16 cellular contexts compared by ENCODE assay signal in the genomic region with DNA sequence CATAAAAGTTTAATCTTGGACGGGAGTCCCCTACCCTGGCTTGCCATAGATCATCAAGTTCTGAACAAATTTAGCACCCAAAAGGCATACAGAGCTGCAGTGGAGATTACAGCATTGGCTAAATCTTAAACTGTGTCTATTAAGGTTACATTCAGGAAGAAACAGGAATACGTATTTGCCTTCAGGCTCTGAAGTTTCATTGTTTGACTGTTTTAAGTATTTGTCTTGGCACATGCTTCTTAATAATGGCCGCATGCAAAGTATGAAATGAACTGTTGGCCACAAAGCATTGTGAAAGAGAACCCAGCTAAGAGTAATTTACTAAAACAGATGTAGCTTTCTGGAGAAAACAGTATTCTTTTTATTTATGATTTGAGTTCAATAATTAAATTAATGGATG.
DNase-seq lines count a peak whose midpoint lies in the region; ATAC-seq, FAIRE-seq and TF ChIP-seq lines count a peak whose summit lies in the region.
"Had no signal": no experiment of that assay in that cellular context is flagged by ENCODE, and none has a peak within 500 bp of the region (broad histone marks: within the 10 kb centered on the region; RNA-seq: fewer than 3 reads in every experiment).

No MANE protein-coding gene starts in this region.

- no peaks in the 10 kb centered on the region for H4K20me1 ChIP-seq in HepG2 (ENCODE audit: insufficient read depth, low read length)

- peaks cover 0 to 25% of the 10 kb centered on the region in 2 experiments; a peak in 2 of 5 replicates for H3K27me3 ChIP-seq in HepG2 (ENCODE audit: control insufficient read depth in 1 of 2, insufficient read depth in 2 of 2, low read length in 2 of 2)
- H3K27me3 ChIP-seq in right lobe of liver = no peaks in the 10 kb centered on the region
- H3K27me3 ChIP-seq in RWPE2 (ENCODE audit: insufficient read depth, poor library complexity, severe bottlenecking) = no peaks in the 10 kb centered on the region
- H3K27me3 ChIP-seq: esophagus muscularis mucosa had no signal

- H3K79me2 ChIP-seq in HepG2 (ENCODE audit: insufficient read depth, low read length) = no peaks in the 10 kb centered on the region

- H3K4me3 ChIP-seq in HepG2 (replicated peaks in 1 of 3; ENCODE audit: insufficient read depth in 1 of 3, low read depth in 2 of 3, low read length in 3 of 3) (no peak overlapping the region), right lobe of liver (no peak overlapping the region), RWPE2 (ENCODE audit: severe bottlenecking) (no peak overlapping the region)
- H3K4me3 ChIP-seq: A549, esophagus muscularis mucosa had no signal

- 5% methylated on average over 3 of the region's 3 CpGs for WGBS in HepG2 (ENCODE audit: low lambda C conversion rate)
- 46% methylated on average over 3 of the region's 3 CpGs for WGBS in right lobe of liver (ENCODE audit: insufficient coverage, low coverage, low lambda C conversion rate, missing lambda C conversion rate)

- intact Hi-C loops in HepG2 (cut with micrococcal nuclease; ENCODE audit: unreplicated experiment) (no loop called here), right lobe of liver (cut with DNase I) (no loop called here)

- no peak overlapping the region for H3K9ac ChIP-seq in HepG2 (ENCODE audit: insufficient read depth, low read depth, low read length)

- TF ChIP-seq POLR2A in HepG2 (IDR thresholded peaks at IDR 0.05; ENCODE audit: insufficient read depth in 1 of 2, low read depth in 2 of 2, low read length in 2 of 2) (no peak), right lobe of liver (IDR thresholded peaks at IDR 0.05) (no peak)

- no peak overlapping the region for H2AFZ ChIP-seq in HepG2 (ENCODE audit: low read length)

- CTCF ChIA-PET in HepG2 (lab: Yijun Ruan, JAX; ENCODE audit: low intra/inter-chr PET ratio, low total read pairs) = no interaction called here

- no peak for TF ChIP-seq RAD21 in HepG2 (CRISPR knock-in tag; IDR thresholded peaks at IDR 0.05)

- no peaks in the 10 kb centered on the region for H3K36me3 ChIP-seq in HepG2 (replicated peaks in 1 of 2; ENCODE audit: control insufficient read depth in 1 of 2, insufficient read depth in 2 of 2, low read length in 2 of 2)
- no peaks in the 10 kb centered on the region for H3K36me3 ChIP-seq in right lobe of liver
- no peaks in the 10 kb centered on the region for H3K36me3 ChIP-seq in RWPE2 (ENCODE audit: low read depth)
- H3K36me3 ChIP-seq: esophagus muscularis mucosa had no signal

- no peak for TF ChIP-seq CTCF in HepG2 (CRISPR knock-in tag; IDR thresholded peaks at IDR 0.05)
- no peak for TF ChIP-seq CTCF in right lobe of liver (IDR thresholded peaks at IDR 0.05)
- TF ChIP-seq CTCF in RWPE2 (IDR thresholded peaks at IDR 0.05; ENCODE audit: poor library complexity, severe bottlenecking) = no peak
- TF ChIP-seq CTCF in GM10266 (IDR thresholded peaks at IDR 0.05; ENCODE audit: control insufficient read depth, insufficient read depth, low read depth, missing control alignments) = no peak

- no peak for ATAC-seq in HepG2
- no peak for ATAC-seq in right lobe of liver
- ATAC-seq in RWPE2 (ENCODE audit: low read depth) = peak; percentile 77
- ATAC-seq in GM18868 (IDR thresholded peaks at IDR 0.05; ENCODE audit: unreplicated experiment) = no peak
- ATAC-seq: A549, left cardiac atrium had no signal

- POLR2A ChIA-PET in HepG2 (lab: Yijun Ruan, JAX) = no interaction called here

- no peaks in the 10 kb centered on the region for H3K9me3 ChIP-seq in HepG2 (ENCODE audit: low read length)
- H3K9me3 ChIP-seq in right lobe of liver = no peaks in the 10 kb centered on the region
- no peaks in the 10 kb centered on the region for H3K9me3 ChIP-seq in RWPE2 (ENCODE audit: severe bottlenecking)
- H3K9me3 ChIP-seq: A549, Caco-2, esophagus muscularis mucosa had no signal

- FAIRE-seq in HepG2 (lab: Jason Lieb, UNC) = no peak
- FAIRE-seq: A549 had no signal

- H3K27ac ChIP-seq in HepG2 (ENCODE audit: extremely low read length, insufficient read depth, low read length) (no peak overlapping the region), right lobe of liver (no peak overlapping the region), RWPE2 (ENCODE audit: poor library complexity, severe bottlenecking) (no peak overlapping the region)
- H3K27ac ChIP-seq: A549, esophagus muscularis mucosa had no signal

- DNase-seq in HepG2 (ENCODE audit: low spot score) = no peak
- no peak for DNase-seq in right lobe of liver
- no peak for DNase-seq in RWPE2 (ENCODE audit: low spot score)
- DNase-seq in fibroblast of gingiva (ENCODE audit: low read depth) = peak; percentile 76
- DNase-seq in COLO668 (lab: John Stamatoyannopoulos, UW; ENCODE audit: unreplicated experiment) = no peak
- DNase-seq in activated gamma-delta T cell (lab: John Stamatoyannopoulos, UW) = no peak
- no peak for DNase-seq in GM10266 (ENCODE audit: extremely low spot score)
- DNase-seq: activated CD4-positive, alpha-beta memory T cell treated with anti-CD3 and anti-CD28 coated beads for 36 hours; Caco-2; cortex of kidney; left cardiac atrium; NCI-H226; posterior cingulate gyrus had no signal

- H3K4me1 ChIP-seq in HepG2 (ENCODE audit: insufficient read depth, low read length) (peaks cover 7% of the 10 kb centered on the region), right lobe of liver (no peaks in the 10 kb centered on the region), RWPE2 (ENCODE audit: insufficient read depth, poor library complexity, severe bottlenecking) (peaks cover 10% of the 10 kb centered on the region)
- H3K4me1 ChIP-seq: A549, Caco-2 had no signal

- TF ChIP-seq EP300 in HepG2 (IDR thresholded peaks at IDR 0.05; ENCODE audit: low read depth in 2 of 2, low read length in 2 of 2) = no peak
- TF ChIP-seq EP300 in HepG2 (CRISPR knock-in tag; IDR thresholded peaks at IDR 0.05; ENCODE audit: borderline replicate concordance) = no peak

- H3K4me2 ChIP-seq in HepG2 (ENCODE audit: low read depth, low read length) = no peak overlapping the region
- H3K4me2 ChIP-seq: A549 had no signal

- BruUV-seq in HepG2 (replicated peaks; lab: Mats Ljungman, UMichigan) = no TSS peak

- in situ Hi-C loops in HepG2 (cut with HindIII; ENCODE audit: extremely low pct_ligation_motif_present, low pct_unique_long_range_greater_than_20kb) = no loop called here

TF ChIP-seq in HepG2, 621 proteins besides CTCF, POLR2A, EP300 and RAD21:
- TF ChIP-seq ZNF512 (CRISPR knock-in tag; IDR thresholded peaks at IDR 0.05) = no peak
- TF ChIP-seq, protein P1, sequence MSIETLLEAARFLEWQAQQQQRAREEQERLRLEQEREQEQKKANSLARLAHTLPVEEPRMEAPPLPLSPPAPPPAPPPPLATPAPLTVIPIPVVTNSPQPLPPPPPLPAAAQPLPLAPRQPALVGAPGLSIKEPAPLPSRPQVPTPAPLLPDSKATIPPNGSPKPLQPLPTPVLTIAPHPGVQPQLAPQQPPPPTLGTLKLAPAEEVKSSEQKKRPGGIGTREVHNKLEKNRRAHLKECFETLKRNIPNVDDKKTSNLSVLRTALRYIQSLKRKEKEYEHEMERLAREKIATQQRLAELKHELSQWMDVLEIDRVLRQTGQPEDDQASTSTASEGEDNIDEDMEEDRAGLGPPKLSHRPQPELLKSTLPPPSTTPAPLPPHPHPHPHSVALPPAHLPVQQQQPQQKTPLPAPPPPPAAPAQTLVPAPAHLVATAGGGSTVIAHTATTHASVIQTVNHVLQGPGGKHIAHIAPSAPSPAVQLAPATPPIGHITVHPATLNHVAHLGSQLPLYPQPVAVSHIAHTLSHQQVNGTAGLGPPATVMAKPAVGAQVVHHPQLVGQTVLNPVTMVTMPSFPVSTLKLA (IDR thresholded peaks at IDR 0.05) = peak; percentile 63
